15 cellular contexts compared by ENCODE assay signal in the genomic region with DNA sequence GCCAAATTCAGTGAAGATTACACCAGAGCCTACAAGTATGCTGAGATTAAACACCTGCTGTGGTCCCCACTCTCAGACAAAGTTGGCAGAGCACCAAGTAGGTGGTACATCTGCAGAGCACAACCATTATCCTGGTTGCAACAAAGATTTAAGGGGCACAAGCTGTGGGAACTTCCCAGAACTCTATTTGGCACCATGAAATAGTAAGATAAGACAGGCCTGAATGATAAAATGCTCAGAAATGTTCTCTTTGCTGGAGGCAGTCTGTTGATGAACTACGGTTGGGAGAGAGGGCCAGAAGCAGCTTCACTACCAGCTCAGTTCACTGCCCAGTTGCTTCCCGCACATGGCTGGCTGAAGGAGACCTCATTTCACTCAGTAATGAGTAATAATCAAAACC. TPM values are rescaled to one million over a fixed set of nuclear protein-coding genes. Genes with fewer than 3 reads are reported as not detected.
DNase-seq lines count a peak whose midpoint lies in the region; ATAC-seq and TF ChIP-seq lines count a peak whose summit lies in the region.
"Had no signal": no experiment of that assay in that cellular context is flagged by ENCODE, and none has a peak within 500 bp of the region (broad histone marks: within the 10 kb centered on the region; RNA-seq: fewer than 3 reads in every experiment).

No MANE protein-coding gene starts in this region.

- POLR2A ChIA-PET in CD8-positive, alpha-beta T cell (lab: Charles Lee), result no interaction called here

- H3K9me3 Mint-ChIP-seq in CD8-positive, alpha-beta T cell, result no peaks in the 10 kb centered on the region
- H3K9me3 Mint-ChIP-seq in mesothelial cell of epicardium, result peaks cover 10% of the 10 kb centered on the region

- H3K27me3 ChIP-seq in CD8-positive, alpha-beta T cell (ENCODE audit: insufficient read depth, low read length), result no peaks in the 10 kb centered on the region
- no peaks in the 10 kb centered on the region for H3K27me3 ChIP-seq in brain microvascular endothelial cell (replicated peaks)
- H3K27me3 ChIP-seq: esophagus squamous epithelium, pancreas had no signal

- peaks cover 34% of the 10 kb centered on the region for H3K36me3 Mint-ChIP-seq in CD8-positive, alpha-beta T cell
- peaks cover 6% of the 10 kb centered on the region for H3K36me3 Mint-ChIP-seq in mesothelial cell of epicardium

- no peak for DNase-seq in CD8-positive, alpha-beta T cell
- peak; percentile 33 for DNase-seq in NAMALWA (ENCODE audit: low spot score)
- peak; percentile 58 for DNase-seq in NCI-H69 (lab: John Stamatoyannopoulos, UW)
- DNase-seq in mesothelial cell of epicardium (ENCODE audit: low spot score in 2 of 2, unreplicated experiment in 2 of 2), result no peak
- no peak for DNase-seq in COLO668 (lab: John Stamatoyannopoulos, UW; ENCODE audit: unreplicated experiment)
- DNase-seq in brain microvascular endothelial cell, result no peak
- no peak for DNase-seq in amygdala (lab: John Stamatoyannopoulos, UW)
- DNase-seq: activated T-cell treated with anti-CD3 and anti-CD28 coated beads for 4 hours; esophagus squamous epithelium; H7; lower lobe of right lung; naive B cell; NCI-H146; pancreas; stimulated activated CD4-positive, alpha-beta T cell treated with anti-CD3 and anti-CD28 coated beads, Interleukin-2, amount 100 ng/mL, for 48 hours had no signal

- H3K4me3 Mint-ChIP-seq in CD8-positive, alpha-beta T cell, result no peak overlapping the region
- H3K4me3 Mint-ChIP-seq in mesothelial cell of epicardium, result no peak overlapping the region

- intact Hi-C loops in CD8-positive, alpha-beta T cell (cut with DNase I, micrococcal nuclease), result no loop called here

- TF ChIP-seq CTCF in CD8-positive, alpha-beta T cell (IDR thresholded peaks at IDR 0.05), result no peak
- TF ChIP-seq CTCF in mesothelial cell of epicardium (IDR thresholded peaks at IDR 0.05; ENCODE audit: unreplicated experiment) (no peak), brain microvascular endothelial cell (IDR thresholded peaks at IDR 0.05; ENCODE audit: low read depth, low read length, missing control alignments) (no peak)

- in situ Hi-C loops in brain microvascular endothelial cell (cut with HindIII; ENCODE audit: low pct_ligation_motif_present, low sequenced_read_pairs), result no loop called here

- H3K27me3 Mint-ChIP-seq in CD8-positive, alpha-beta T cell (ENCODE audit: low read depth), result no peaks in the 10 kb centered on the region
- H3K27me3 Mint-ChIP-seq in mesothelial cell of epicardium (ENCODE audit: low read depth), result no peaks in the 10 kb centered on the region
- H3K27me3 Mint-ChIP-seq: naive B cell had no signal

- no peak for ATAC-seq in CD8-positive, alpha-beta T cell
- ATAC-seq: pancreas had no signal

- no peaks in the 10 kb centered on the region for H3K9me3 ChIP-seq in CD8-positive, alpha-beta T cell (ENCODE audit: low read length)
- H3K9me3 ChIP-seq: esophagus squamous epithelium, lower lobe of right lung, pancreas had no signal

- no peaks in the 10 kb centered on the region for H3K36me3 ChIP-seq in CD8-positive, alpha-beta T cell (ENCODE audit: insufficient read depth, low read length)
- H3K36me3 ChIP-seq in brain microvascular endothelial cell (replicated peaks), result no peaks in the 10 kb centered on the region
- H3K36me3 ChIP-seq: lower lobe of right lung, pancreas had no signal

- H3K27ac ChIP-seq in CD8-positive, alpha-beta T cell (ENCODE audit: low read depth, low read length), result no peak overlapping the region
- no peak overlapping the region for H3K27ac ChIP-seq in brain microvascular endothelial cell
- H3K27ac ChIP-seq: lower lobe of right lung, pancreas had no signal

- H3K4me3 ChIP-seq in CD8-positive, alpha-beta T cell (ENCODE audit: low read depth, low read length), result no peak overlapping the region
- H3K4me3 ChIP-seq in brain microvascular endothelial cell (ENCODE audit: low read depth, low read length), result no peak overlapping the region
- H3K4me3 ChIP-seq: esophagus squamous epithelium, lower lobe of right lung, pancreas had no signal

- peaks cover 16% of the 10 kb centered on the region for H3K4me1 Mint-ChIP-seq in CD8-positive, alpha-beta T cell (ENCODE audit: low read depth)
- H3K4me1 Mint-ChIP-seq in mesothelial cell of epicardium, result peaks cover 13% of the 10 kb centered on the region

- H3K4me1 ChIP-seq in CD8-positive, alpha-beta T cell (ENCODE audit: insufficient read depth, low read length), result no peaks in the 10 kb centered on the region
- H3K4me1 ChIP-seq: lower lobe of right lung, pancreas had no signal

- peak overlapping the region; percentile 21 for H3K27ac Mint-ChIP-seq in CD8-positive, alpha-beta T cell
- peak overlapping the region; percentile 68 for H3K27ac Mint-ChIP-seq in mesothelial cell of epicardium

- CTCF ChIA-PET in CD8-positive, alpha-beta T cell (lab: Charles Lee), result interaction anchor here (0.9 to 11.2 kb wide), 4 partner anchors 7 to 142 kb away, joined by 4 to 225 read pairs (median 9); no protein-coding TSS in a partner anchor

RNA-seq across cellular contexts. Expression of a gene that starts 19.9 kb away (rescaled TPM):
- total RNA-seq in CD8-positive, alpha-beta T cell, result 1,000 to 10,000 TPM; 1,826 to 1,914 TPM
- total RNA-seq in mesothelial cell of epicardium, result 1,556 to 1,645 TPM (median 1,628 TPM) in 3 replicates

Comparison
In these comparisons a context has a peak if more than half of its experiments do, and no peak if none do; other contexts are left out.
1. DNase-seq: peak in NAMALWA (single experiment) and NCI-H69 (single experiment); none in CD8-positive, alpha-beta T cell (0 of 7), mesothelial cell of epicardium (0 of 2), COLO668 (single experiment), brain microvascular endothelial cell (single experiment) and amygdala (0 of 56).